13 cellular contexts compared by ENCODE assay signal in the genomic region with DNA sequence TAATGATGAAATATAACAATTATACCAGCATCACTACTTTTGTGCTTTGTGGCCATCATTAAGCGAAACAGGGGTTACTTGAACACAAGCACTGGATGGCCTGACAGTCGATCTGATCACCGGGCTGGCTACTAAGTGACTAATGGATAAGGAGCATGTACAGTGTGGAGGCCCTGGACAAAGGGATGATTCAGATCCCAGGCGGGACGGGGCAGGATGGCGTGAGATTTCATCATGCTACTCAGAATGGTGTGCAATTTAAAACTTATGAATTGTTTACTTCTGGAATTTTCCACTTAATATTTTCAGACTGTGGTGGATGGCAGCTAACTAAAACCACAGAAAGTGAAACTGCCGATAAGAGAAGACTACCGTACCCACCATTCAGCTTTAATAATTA. TPM values are rescaled to one million over a fixed set of nuclear protein-coding genes. Genes with fewer than 3 reads are reported as not detected.
DNase-seq lines count a peak whose midpoint lies in the region; ATAC-seq, FAIRE-seq and TF ChIP-seq lines count a peak whose summit lies in the region.
"Had no signal": no experiment of that assay in that cellular context is flagged by ENCODE, and none has a peak within 500 bp of the region (broad histone marks: within the 10 kb centered on the region; RNA-seq: fewer than 3 reads in every experiment).

No MANE protein-coding gene starts in this region.

- CTCF ChIA-PET in endothelial cell of umbilical vein (lab: Charles Lee) = interaction anchor here (1.0 to 1.7 kb wide), 3 partner anchors 10 to 22 kb away, joined by 3 to 6 read pairs (median 4); no protein-coding TSS in a partner anchor

- no peak overlapping the region for H3K4me3 Mint-ChIP-seq in endodermal cell
- H3K4me3 Mint-ChIP-seq: activated B cell treated with CpG ODN at 0.5 μM for 24 hours had no signal

- H3K4me3 ChIP-seq in endothelial cell of umbilical vein (replicated peaks in 1 of 3; ENCODE audit: insufficient read depth in 1 of 3, low read depth in 1 of 3, low read length in 3 of 3) (no peak overlapping the region), endodermal cell (ENCODE audit: low read length) (no peak overlapping the region)
- H3K4me3 ChIP-seq: heart left ventricle had no signal

- H4K20me1 ChIP-seq in endothelial cell of umbilical vein (replicated peaks; ENCODE audit: control insufficient read depth, extremely low read depth, insufficient read depth, low read length) = no peaks in the 10 kb centered on the region

- no peak overlapping the region for H3K4me2 ChIP-seq in endothelial cell of umbilical vein (ENCODE audit: insufficient read depth, low read length)

- H3K4me1 ChIP-seq in endothelial cell of umbilical vein (ENCODE audit: control insufficient read depth, extremely low read depth, insufficient read depth, low read length) (no peaks in the 10 kb centered on the region), endodermal cell (ENCODE audit: control insufficient read depth, insufficient read depth, low read length) (peaks cover 7% of the 10 kb centered on the region)
- H3K4me1 ChIP-seq: parathyroid adenoma had no signal

- WGBS in endodermal cell (ENCODE audit: insufficient coverage in 1 of 2, insufficient read length in 1 of 2), 2 experiments = 92 to 98% methylated on average over 5 to 8 of the region's 8 CpGs

- TF ChIP-seq CTCF in endothelial cell of umbilical vein (IDR thresholded peaks at IDR 0.05; ENCODE audit: extremely low read depth in 1 of 2, insufficient read depth in 1 of 2, low read depth in 1 of 2, low read length in 2 of 2) (no peak), omental fat pad (IDR thresholded peaks at IDR 0.05) (no peak), endodermal cell (conservative IDR thresholded peaks at IDR 0.05) (no peak)

- H3K9ac ChIP-seq in endothelial cell of umbilical vein (replicated peaks; ENCODE audit: extremely low read depth, insufficient read depth, low read length) (no peak overlapping the region), endodermal cell (ENCODE audit: extremely low read depth, low read length, poor library complexity, severe bottlenecking) (no peak overlapping the region)
- H3K9ac ChIP-seq: parathyroid adenoma had no signal

- peak; percentile 91 for DNase-seq in Daoy (ENCODE audit: low read depth)
- DNase-seq in RCC 7860 (ENCODE audit: low spot score) = peak; percentile 84
- DNase-seq in endothelial cell of umbilical vein (ENCODE audit: low read depth, low spot score) = no peak
- DNase-seq in omental fat pad (ENCODE audit: low spot score) = no peak
- no peak for DNase-seq in NCI-H146 treated with DMSO at 0.1 percent for 48 hours (lab: John Stamatoyannopoulos, UW; ENCODE audit: unreplicated experiment)
- DNase-seq in endodermal cell = no peak
- DNase-seq: activated B cell treated with CpG ODN at 0.5 μM for 24 hours; activated naive CD4-positive, alpha-beta T cell treated with anti-CD3 and anti-CD28 coated beads, Interleukin-2, amount 50 U/mL, for 16 hours; NCI-H345 had no signal

- no peaks in the 10 kb centered on the region for H3K9me1 ChIP-seq in endothelial cell of umbilical vein (replicated peaks; ENCODE audit: control insufficient read depth, extremely low read depth, insufficient read depth, low read length)

- H3K27ac ChIP-seq in endothelial cell of umbilical vein (ENCODE audit: insufficient read depth, low read depth, low read length) (no peak overlapping the region), endodermal cell (ENCODE audit: low read depth, low read length) (no peak overlapping the region)
- H3K27ac ChIP-seq: heart left ventricle, parathyroid adenoma had no signal

- FAIRE-seq in RCC 7860 (lab: Jason Lieb, UNC) = peak; percentile 93
- no peak for FAIRE-seq in endothelial cell of umbilical vein (lab: Jason Lieb, UNC)

- H3K4me1 Mint-ChIP-seq in endodermal cell = peaks cover 16% of the 10 kb centered on the region

- no peaks in the 10 kb centered on the region for H3K79me2 ChIP-seq in endothelial cell of umbilical vein (ENCODE audit: control insufficient read depth, insufficient read depth, low read length)
- H3K79me2 ChIP-seq: parathyroid adenoma had no signal

- no TSS peak for BruUV-seq in endothelial cell of umbilical vein (replicated peaks; lab: Mats Ljungman, UMichigan)

- H3K9me3 Mint-ChIP-seq in endodermal cell = no peaks in the 10 kb centered on the region
- H3K9me3 Mint-ChIP-seq: activated B cell treated with CpG ODN at 0.5 μM for 24 hours had no signal

- H3K36me3 Mint-ChIP-seq in endodermal cell (ENCODE audit: low read depth) = no peaks in the 10 kb centered on the region

- TF ChIP-seq POLR2A in endothelial cell of umbilical vein (IDR thresholded peaks at IDR 0.05; ENCODE audit: low read depth, low read length) = no peak

- H3K9me3 ChIP-seq in endothelial cell of umbilical vein (replicated peaks; ENCODE audit: control insufficient read depth, insufficient read depth, low read length) (no peaks in the 10 kb centered on the region), endodermal cell (ENCODE audit: control insufficient read depth, low read length) (no peaks in the 10 kb centered on the region)
- H3K9me3 ChIP-seq: heart left ventricle had no signal

- dilution Hi-C loops in endothelial cell of umbilical vein (cut with MboI; ENCODE audit: extremely low pct_ligation_motif_present, low sequenced_read_pairs) = no loop called here

- ATAC-seq in omental fat pad (ENCODE audit: low FRiP score) (peak; percentile 90), GM21786 (IDR thresholded peaks at IDR 0.05; ENCODE audit: unreplicated experiment) (no peak), HG03108 (IDR thresholded peaks at IDR 0.05; ENCODE audit: unreplicated experiment) (no peak)

- POLR2A ChIA-PET in endothelial cell of umbilical vein (lab: Charles Lee) = no interaction called here

- H3K27ac Mint-ChIP-seq in endodermal cell = no peak overlapping the region
- H3K27ac Mint-ChIP-seq: activated B cell treated with CpG ODN at 0.5 μM for 24 hours had no signal

- peaks cover 15% of the 10 kb centered on the region for H3K27me3 Mint-ChIP-seq in endodermal cell (ENCODE audit: insufficient read depth)
- H3K27me3 Mint-ChIP-seq: activated B cell treated with CpG ODN at 0.5 μM for 24 hours had no signal

- H2AFZ ChIP-seq in endothelial cell of umbilical vein (ENCODE audit: low read depth, low read length) = peak overlapping the region; percentile 27
- H2AFZ ChIP-seq: parathyroid adenoma had no signal

- no peaks in the 10 kb centered on the region for H3K36me3 ChIP-seq in endothelial cell of umbilical vein (ENCODE audit: control insufficient read depth in 2 of 2, extremely low read depth in 1 of 2, insufficient read depth in 2 of 2, low read length in 2 of 2)
- H3K36me3 ChIP-seq in endodermal cell (ENCODE audit: control insufficient read depth, insufficient read depth, low read length) = no peaks in the 10 kb centered on the region
- H3K36me3 ChIP-seq: heart left ventricle had no signal

- intact Hi-C loops in endothelial cell of umbilical vein (cut with micrococcal nuclease) = no loop called here

- H3K27me3 ChIP-seq in endothelial cell of umbilical vein (ENCODE audit: control insufficient read depth in 2 of 2, insufficient read depth in 2 of 2, low read length in 2 of 2) = no peaks in the 10 kb centered on the region
- no peaks in the 10 kb centered on the region for H3K27me3 ChIP-seq in endodermal cell (ENCODE audit: control insufficient read depth, insufficient read depth, low read length, poor library complexity, severe bottlenecking)
- H3K27me3 ChIP-seq: heart left ventricle had no signal

TF ChIP-seq in endothelial cell of umbilical vein, 7 proteins besides CTCF, POLR2A, EP300 and RAD21 (continues in another document):
- no peak for TF ChIP-seq MYC (IDR thresholded peaks at IDR 0.05; ENCODE audit: low read depth, low read length)
- TF ChIP-seq GATA2 (IDR thresholded peaks at IDR 0.05; ENCODE audit: insufficient read depth, insufficient read length, low read depth, low read length) = no peak
- TF ChIP-seq, protein P1, sequence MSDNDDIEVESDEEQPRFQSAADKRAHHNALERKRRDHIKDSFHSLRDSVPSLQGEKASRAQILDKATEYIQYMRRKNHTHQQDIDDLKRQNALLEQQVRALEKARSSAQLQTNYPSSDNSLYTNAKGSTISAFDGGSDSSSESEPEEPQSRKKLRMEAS (IDR thresholded peaks at IDR 0.05; ENCODE audit: insufficient read depth, insufficient read length) = no peak
- TF ChIP-seq FOS (IDR thresholded peaks at IDR 0.05; ENCODE audit: borderline replicate concordance, insufficient read depth, low read length) = no peak
- TF ChIP-seq EZH2 (IDR thresholded peaks at IDR 0.05; ENCODE audit: borderline replicate concordance, low read depth, low read length, severe bottlenecking) = no peak
- no peak for TF ChIP-seq POLR2AphosphoS5 (IDR thresholded peaks at IDR 0.05; ENCODE audit: insufficient read depth, low read depth, low read length)

RNA-seq across cellular contexts. Expression of gene CLIP4, which starts 7.0 kb away (rescaled TPM):
- total RNA-seq in Daoy (2014; rRNA removed; shearing (Covaris generic)) = 16.1 and 17.7 TPM in 2 replicates
- 21.7 and 24.0 TPM in 2 replicates for total RNA-seq in endothelial cell of umbilical vein
- polyA plus RNA-seq in endothelial cell of umbilical vein = 6.7 and 9.2 TPM in 2 replicates
- polyA plus RNA-seq in endothelial cell of umbilical vein (2011; cell fraction: cytosol; rRNA removed) = 7.4 and 10.8 TPM in 2 replicates
- 37.7 and 50.7 TPM in 2 replicates for polyA plus RNA-seq in endothelial cell of umbilical vein (2011; cell fraction: nucleus; rRNA removed)
- polyA plus RNA-seq in endothelial cell of umbilical vein (2012) = 17.4 and 20.8 TPM in 2 replicates
- polyA minus RNA-seq in endothelial cell of umbilical vein = 31.2 and 34.1 TPM in 2 replicates
- polyA minus RNA-seq in endothelial cell of umbilical vein (2011; cell fraction: cytosol; rRNA and poly(A)+ RNA removed) = 9.2 TPM
- 54.2 and 74.1 TPM in 2 replicates for polyA minus RNA-seq in endothelial cell of umbilical vein (2011; cell fraction: nucleus; rRNA and poly(A)+ RNA removed)
- 10 to 100 TPM; 45.4 to 84.0 (median 61.3) TPM for total RNA-seq in omental fat pad
- 10 to 100 TPM in 1 of 2 donors, 1 to 10 TPM in 1; 8.0 to 10.9 TPM for total RNA-seq in endodermal cell
- polyA plus RNA-seq in endodermal cell (2013, experiment 1 of 2) = 3.6 TPM
- 3.8 TPM for polyA plus RNA-seq in endodermal cell (2013, experiment 2 of 2)

RNA-seq across cellular contexts. Expression of gene PCARE, which starts 33.9 kb away (rescaled TPM):
- not detected in 2 replicates for total RNA-seq in Daoy (2014; rRNA removed; shearing (Covaris generic))
- total RNA-seq in endothelial cell of umbilical vein (not detected in 2 replicates), omental fat pad (under 1 TPM in 1 of 4 donors, not detected in 3; 0.09 TPM), endodermal cell (under 1 TPM in 1 of 2 donors, not detected in 1; 0.09 TPM)
- polyA plus RNA-seq in endothelial cell of umbilical vein = not detected in 2 replicates
- polyA plus RNA-seq in endothelial cell of umbilical vein (2011; cell fraction: cytosol; rRNA removed) = not detected in 2 replicates
- not detected in 2 replicates for polyA plus RNA-seq in endothelial cell of umbilical vein (2011; cell fraction: nucleus; rRNA removed)
- not detected in 2 replicates for polyA plus RNA-seq in endothelial cell of umbilical vein (2012)
- polyA minus RNA-seq in endothelial cell of umbilical vein = not detected in 2 replicates
- polyA minus RNA-seq in endothelial cell of umbilical vein (2011; cell fraction: cytosol; rRNA and poly(A)+ RNA removed) = not detected
- polyA minus RNA-seq in endothelial cell of umbilical vein (2011; cell fraction: nucleus; rRNA and poly(A)+ RNA removed) = not detected in 2 replicates
- 0.04 TPM for polyA plus RNA-seq in endodermal cell (2013, experiment 1 of 2)
- 0.08 TPM for polyA plus RNA-seq in endodermal cell (2013, experiment 2 of 2)
- total RNA-seq: activated B cell treated with CpG ODN at 0.5 μM for 24 hours had no signal

Comparison
In these comparisons a context has a peak if more than half of its experiments do, and no peak if none do; other contexts are left out.
1. DNase-seq: peak in Daoy (single experiment) and RCC 7860 (single experiment); none in endothelial cell of umbilical vein (single experiment), omental fat pad (single experiment), NCI-H146 treated with DMSO at 0.1 percent for 48 hours (single experiment) and endodermal cell (single experiment).